In the genomic region with DNA sequence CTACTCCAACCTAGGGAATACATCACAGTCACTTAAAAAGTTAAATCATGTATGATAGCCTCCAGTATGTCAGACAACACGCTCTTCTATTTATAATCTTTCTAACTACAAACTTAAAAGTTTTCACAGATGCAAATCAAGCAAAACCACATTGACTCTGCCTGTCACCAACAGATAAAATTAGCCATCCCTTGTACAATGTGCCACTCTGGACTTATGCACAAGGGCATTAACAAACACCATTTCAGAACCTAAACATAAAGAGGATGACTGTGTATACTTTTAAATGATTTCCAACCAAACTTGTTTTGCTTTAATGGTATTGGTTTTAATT, we compare ENCODE assay signal across 10 cellular contexts. TPM values are rescaled to one million over a fixed set of nuclear protein-coding genes. Genes with fewer than 3 reads are reported as not detected.
DNase-seq lines count a peak whose midpoint lies in the region; ATAC-seq, FAIRE-seq and TF ChIP-seq lines count a peak whose summit lies in the region.
"Had no signal": no experiment of that assay in that cellular context is flagged by ENCODE, and none has a peak within 500 bp of the region (broad histone marks: within the 10 kb centered on the region; RNA-seq: fewer than 3 reads in every experiment).

No MANE protein-coding gene starts in this region.

- no peaks in the 10 kb centered on the region for H3K36me3 Mint-ChIP-seq in glutamatergic neuron (ENCODE audit: unreplicated experiment)

- H3K27me3 Mint-ChIP-seq in glutamatergic neuron (ENCODE audit: unreplicated experiment): no peaks in the 10 kb centered on the region

- FAIRE-seq in H54 (lab: Jason Lieb, UNC): no peak

- peak overlapping the region; percentile 86 for H3K27ac Mint-ChIP-seq in glutamatergic neuron (ENCODE audit: unreplicated experiment)

- TF ChIP-seq CTCF in glutamatergic neuron (IDR thresholded peaks at IDR 0.05; ENCODE audit: partially characterized antibody, unreplicated experiment): no peak
- no peak for TF ChIP-seq CTCF in foreskin fibroblast (IDR thresholded peaks at IDR 0.05; ENCODE audit: low read depth, low read length)

- no peak overlapping the region for H3K4me3 ChIP-seq in foreskin fibroblast (ENCODE audit: low read depth in 1 of 2, low read length in 2 of 2)
- H3K4me3 ChIP-seq: adrenal gland, uterus had no signal

- no peak for DNase-seq in glutamatergic neuron
- no peak for DNase-seq in activated CD4-positive, alpha-beta T cell treated with anti-CD3 and anti-CD28 coated beads, Interleukin-2, amount 50 U/mL, for 48 hours
- no peak for DNase-seq in H54 (ENCODE audit: insufficient read length, low spot score)
- no peak for DNase-seq in foreskin fibroblast
- DNase-seq in COR-L47 (lab: John Stamatoyannopoulos, UW): no peak
- DNase-seq: adrenal gland, uterus had no signal

- ATAC-seq in GM18858 (IDR thresholded peaks at IDR 0.05; ENCODE audit: unreplicated experiment): peak; percentile 23
- ATAC-seq in GM21717 (IDR thresholded peaks at IDR 0.05; ENCODE audit: unreplicated experiment): peak; percentile 46
- peak; percentile 60 for ATAC-seq in HG03439 (IDR thresholded peaks at IDR 0.05; ENCODE audit: unreplicated experiment)

- TF ChIP-seq POLR2A in H54 (IDR thresholded peaks at IDR 0.05; ENCODE audit: low read depth, low read length): no peak

- H3K9me3 Mint-ChIP-seq in glutamatergic neuron (ENCODE audit: unreplicated experiment): no peaks in the 10 kb centered on the region

- peak overlapping the region; percentile 81 for H3K4me3 Mint-ChIP-seq in glutamatergic neuron (ENCODE audit: unreplicated experiment)

- peaks cover 58% of the 10 kb centered on the region for H3K4me1 Mint-ChIP-seq in glutamatergic neuron (ENCODE audit: low read depth, unreplicated experiment)

RNA-seq across cellular contexts. Expression of a gene that starts 14.7 kb away (rescaled TPM):
- 19.3 TPM for total RNA-seq in glutamatergic neuron (ENCODE audit: unreplicated experiment)

RNA-seq across cellular contexts. Expression of a gene that starts 14.9 kb away (rescaled TPM):
- 33.4 TPM for total RNA-seq in glutamatergic neuron (ENCODE audit: unreplicated experiment)
